ENCODE assay signal across 28 cellular contexts in genomic region chr2:185896090-185896693, GRCh38.
"Had no signal": no experiment of that assay in that cellular context is flagged by ENCODE, and none has a peak within 500 bp of the region (broad histone marks: within the 10 kb centered on the region; RNA-seq: fewer than 3 reads in every experiment).

No MANE protein-coding gene starts in this region.

- H3K27ac ChIP-seq: coronary artery, KMS-11, Peyer's patch, RWPE1, SJCRH30, VCaP had no signal

- H3K9me3 ChIP-seq: Peyer's patch, SJCRH30, SK-N-SH had no signal

- H3K4me2 ChIP-seq: KMS-11, SK-N-SH had no signal

- H3K4me1 ChIP-seq: Peyer's patch, SJCRH30 had no signal

- H3K27me3 Mint-ChIP-seq: activated CD4-positive, alpha-beta memory T cell treated with anti-CD3 and anti-CD28 coated beads, Interleukin-2, amount 10 ng/mL, durations not matched to agents 7 days and 5 days; activated CD4-positive, alpha-beta T cell treated with anti-CD3 and anti-CD28 coated beads, Interleukin-2, amount 10 ng/mL, durations not matched to agents 7 days and 5 days had no signal

- H3K4me3 Mint-ChIP-seq: activated CD4-positive, alpha-beta memory T cell treated with anti-CD3 and anti-CD28 coated beads, Interleukin-2, amount 10 ng/mL, durations not matched to agents 7 days and 5 days; activated CD4-positive, alpha-beta T cell treated with anti-CD3 and anti-CD28 coated beads, Interleukin-2, amount 10 ng/mL, durations not matched to agents 7 days and 5 days had no signal

- DNase-seq: activated CD4-positive, alpha-beta memory T cell treated with anti-CD3 and anti-CD28 coated beads, Interleukin-2, amount 10 ng/mL, durations not matched to agents 7 days and 5 days; activated CD4-positive, alpha-beta T cell treated with anti-CD3 and anti-CD28 coated beads, Interleukin-2, amount 10 ng/mL, durations not matched to agents 7 days and 5 days; activated CD4-positive, CD25-positive, alpha-beta regulatory T cell; activated gamma-delta T cell treated with Interleukin-2 at 50 U/mL for 16 hours; activated naive CD4-positive, alpha-beta T cell treated with anti-CD3 and anti-CD28 coated beads, Interleukin-2, amount 50 U/mL, for 16 hours; activated T-cell treated with anti-CD3 and anti-CD28 coated beads for 4 hours; activated T-cell treated with anti-CD3 and anti-CD28 coated beads, Interleukin-2, amount 50 U/mL, for 48 hours; aorta; central memory CD4-positive, alpha-beta T cell; NCI-H1092 treated with DMSO at 0.1 percent for 48 hours; NCI-H1436 treated with DMSO at 0.1 percent for 48 hours; NCI-H187; NCI-H2171; NCI-H345; NCI-H510A; NCI-H526 treated with DMSO at 0.1 percent for 48 hours; NK-92 treated with Interleukin-12 subunit alpha and Interleukin-12 subunit beta, amount 100 ng/mL, for 24 hours; OCI-M1; Peyer's patch; Right ventricle myocardium superior; SJCRH30; SK-N-SH; T-helper 1 cell had no signal

- H3K9ac ChIP-seq: KMS-11, SK-N-SH had no signal

- H3K4me3 ChIP-seq: coronary artery, Peyer's patch, SJCRH30 had no signal

- H3K36me3 ChIP-seq: Peyer's patch, SJCRH30 had no signal

- H3K27me3 ChIP-seq: Peyer's patch, SJCRH30 had no signal

- H3K27ac Mint-ChIP-seq: activated CD4-positive, alpha-beta memory T cell treated with anti-CD3 and anti-CD28 coated beads, Interleukin-2, amount 10 ng/mL, durations not matched to agents 7 days and 5 days; activated CD4-positive, alpha-beta T cell treated with anti-CD3 and anti-CD28 coated beads, Interleukin-2, amount 10 ng/mL, durations not matched to agents 7 days and 5 days; activated T-helper 2 cell treated with anti-CD3 and anti-CD28 coated beads, Interferon-gamma antibody, Interleukin-2, Interleukin-4, amounts not matched to agents 10 μg/mL and 5 μg/mL and 100 μg/mL, durations not matched to agents 14 hours and 24 hours and 36 hours had no signal

- H3K9me3 Mint-ChIP-seq: activated CD4-positive, alpha-beta memory T cell treated with anti-CD3 and anti-CD28 coated beads, Interleukin-2, amount 10 ng/mL, durations not matched to agents 7 days and 5 days; activated CD4-positive, alpha-beta T cell treated with anti-CD3 and anti-CD28 coated beads, Interleukin-2, amount 10 ng/mL, durations not matched to agents 7 days and 5 days; activated T-helper 2 cell treated with anti-CD3 and anti-CD28 coated beads, Interferon-gamma antibody, Interleukin-2, Interleukin-4, amounts not matched to agents 10 μg/mL and 5 μg/mL and 100 μg/mL, durations not matched to agents 14 hours and 24 hours and 36 hours had no signal

- H3K4me1 Mint-ChIP-seq: activated CD4-positive, alpha-beta memory T cell treated with anti-CD3 and anti-CD28 coated beads, Interleukin-2, amount 10 ng/mL, durations not matched to agents 7 days and 5 days; activated CD4-positive, alpha-beta T cell treated with anti-CD3 and anti-CD28 coated beads, Interleukin-2, amount 10 ng/mL, durations not matched to agents 7 days and 5 days had no signal
